Comparison of ENCODE assay signal across 8 cellular contexts in the genomic region with DNA sequence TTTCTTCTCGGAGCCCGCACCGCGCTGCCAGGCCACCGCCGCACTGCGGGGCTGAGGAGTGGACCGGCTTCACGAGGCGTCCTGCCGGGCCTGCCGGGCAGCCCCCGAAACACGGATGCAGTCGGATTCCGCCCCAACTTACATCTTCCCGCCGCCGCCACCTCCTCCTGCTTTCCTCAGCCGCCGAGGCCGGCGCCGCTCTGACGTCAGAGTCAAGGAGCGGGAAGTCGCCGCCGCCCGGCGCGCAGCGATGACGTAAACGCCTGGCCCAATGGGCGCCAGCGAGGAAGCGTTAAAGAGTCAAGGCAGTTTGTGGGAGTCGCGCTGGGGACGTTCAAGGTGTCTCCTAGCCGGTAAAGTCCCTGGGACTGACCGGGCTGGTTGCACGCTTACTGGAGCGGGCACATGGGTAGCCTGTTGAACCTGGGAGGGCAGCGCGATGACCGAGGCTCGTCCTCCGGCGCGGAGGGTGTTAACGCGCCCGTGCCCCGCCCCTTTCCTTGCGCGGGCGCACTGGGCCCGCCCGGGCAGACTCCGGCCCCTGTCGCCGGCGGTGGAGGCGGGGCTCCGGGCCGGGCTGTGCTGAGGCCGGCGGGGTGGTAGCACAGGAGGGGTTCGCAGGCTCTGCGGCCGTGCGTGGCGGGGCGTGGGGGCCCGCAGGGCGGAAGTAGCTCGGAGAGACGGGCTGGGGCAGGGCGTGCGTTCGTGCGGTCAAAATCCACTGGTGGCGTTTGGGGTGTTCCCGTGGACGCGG.
DNase-seq lines count a peak whose midpoint lies in the region; ATAC-seq and TF ChIP-seq lines count a peak whose summit lies in the region.

Gene RNPS1 (minus strand): TSS at position 214 of the 754 bp plus-strand sequence. CDS start 3,483 bp downstream, outside the sequence.

- peak; percentile 80 for ATAC-seq in HG03175 (IDR thresholded peaks at IDR 0.05; ENCODE audit: unreplicated experiment)

- no peak for TF ChIP-seq CTCF in AG09309 (IDR thresholded peaks at IDR 0.05; ENCODE audit: control insufficient read depth, insufficient read depth, low read depth, low read length, missing control alignments)

- in situ Hi-C loops in GM18951 (cut with MboI; ENCODE audit: low sequenced_read_pairs, unreplicated experiment): no loop called here

- TF ChIP-seq POLR2A in GM18951 (IDR thresholded peaks at IDR 0.05; ENCODE audit: extremely low read depth, insufficient read depth, insufficient read length): peak; percentile 95

- peak within 1 kb of the TSS; percentile 99 for H3K27ac ChIP-seq in caudate nucleus (ENCODE audit: low read depth, low read length)

- DNase-seq in AG09309 (ENCODE audit: low read depth): peak; percentile 63
- peak; percentile 95 for DNase-seq in NCI-H226
- peak; percentile 91 to 94 (median 92) for DNase-seq in activated CD4-positive, CD25-positive, alpha-beta regulatory T cell (lab: John Stamatoyannopoulos, UW)
- DNase-seq in caudate nucleus (lab: John Stamatoyannopoulos, UW): peak; percentile 44 to 97 (median 91)
- DNase-seq in iris pigment epithelial cell (ENCODE audit: low read depth): peak; percentile 95
- DNase-seq in stimulated activated CD4-positive, alpha-beta T cell treated with anti-CD3 and anti-CD28 coated beads, Interleukin-12 subunit alpha, Interleukin-12 subunit beta, amount 100 ng/mL, for 24 hours (ENCODE audit: low read depth in 2 of 2): peak; percentile 93 to 95

- H3K4me3 ChIP-seq in AG09309 (ENCODE audit: control insufficient read depth, low read depth, low read length): peak within 1 kb of the TSS; percentile 59

Comparison
In these comparisons a context has a peak if more than half of its experiments do, and no peak if none do; other contexts are left out.
1. Peak in every context shown above with its lines: DNase-seq, ATAC-seq, H3K4me3 ChIP-seq and H3K27ac ChIP-seq.